1 cellular context compared by ENCODE assay signal in the genomic region with DNA sequence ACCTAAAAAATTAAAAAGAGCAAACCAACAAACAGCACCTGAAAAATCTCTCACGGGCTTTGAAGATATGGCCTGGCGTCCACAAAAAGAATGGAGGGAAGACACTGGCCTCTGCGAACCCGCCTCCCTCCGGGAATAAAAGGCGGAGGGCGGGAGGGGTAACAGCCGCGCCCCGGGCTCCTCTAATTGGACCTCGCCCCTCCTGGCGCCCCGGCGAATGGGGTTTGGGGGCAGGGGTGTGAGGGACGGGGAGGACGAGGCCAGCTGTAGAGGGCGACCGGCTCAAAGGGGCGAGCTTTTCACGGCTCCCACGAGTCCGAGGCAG.
TF ChIP-seq lines count a peak whose summit lies in the region.

No MANE protein-coding gene starts in this region.

TF ChIP-seq in WTC11, 78 proteins besides CTCF, POLR2A, EP300 and RAD21 (continued from another document):
- TF ChIP-seq, protein P1, sequence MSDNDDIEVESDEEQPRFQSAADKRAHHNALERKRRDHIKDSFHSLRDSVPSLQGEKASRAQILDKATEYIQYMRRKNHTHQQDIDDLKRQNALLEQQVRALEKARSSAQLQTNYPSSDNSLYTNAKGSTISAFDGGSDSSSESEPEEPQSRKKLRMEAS (CRISPR knock-in tag; IDR thresholded peaks at IDR 0.05), result no peak
- TF ChIP-seq TEAD4 (CRISPR knock-in tag; IDR thresholded peaks at IDR 0.05), result no peak
